8 cellular contexts compared by ENCODE assay signal in the genomic region with DNA sequence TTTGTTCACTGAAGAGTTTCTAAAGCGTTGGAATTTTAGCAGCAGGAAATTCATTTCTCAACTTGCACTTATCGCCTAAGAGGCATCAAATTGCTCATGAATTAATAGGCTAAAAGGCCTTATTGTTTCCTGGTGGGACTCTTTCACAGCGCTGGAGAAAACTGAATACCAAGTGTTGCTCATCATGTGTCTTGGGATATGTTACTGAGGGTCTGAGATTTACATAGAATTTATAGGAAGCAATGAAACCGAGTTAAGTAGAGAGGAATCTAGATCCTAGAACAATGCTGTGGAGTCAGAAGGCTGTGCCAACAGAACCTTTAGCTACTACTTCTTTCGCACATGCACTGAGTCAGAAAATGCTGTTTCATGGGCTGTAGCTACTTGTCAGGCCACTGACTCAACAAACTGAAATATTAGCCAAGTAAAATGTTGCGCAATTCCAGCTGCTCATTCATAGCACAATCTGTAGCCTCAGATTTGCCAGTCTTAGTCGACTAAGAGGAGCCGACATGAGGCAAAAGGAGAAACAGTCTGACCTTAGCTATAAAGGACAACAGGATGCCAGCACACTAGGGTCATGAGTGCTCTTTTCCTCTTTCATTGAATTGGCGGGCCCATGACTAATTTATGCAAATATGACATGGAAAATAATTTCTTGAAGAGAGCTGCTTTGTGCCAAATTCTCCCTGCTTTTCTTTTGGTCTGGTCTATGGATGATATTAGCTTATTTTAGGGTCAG. TPM values are rescaled to one million over a fixed set of nuclear protein-coding genes. Genes with fewer than 3 reads are reported as not detected.
DNase-seq lines count a peak whose midpoint lies in the region; ATAC-seq lines count a peak whose summit lies in the region.

No MANE protein-coding gene starts in this region.

- in situ Hi-C loops in KBM-7 (cut with MboI; ENCODE audit: low pct_unique_long_range_greater_than_20kb, low sequenced_read_pairs): no loop called here

- no peak overlapping the region for H3K4me3 Mint-ChIP-seq in activated CD8-positive, alpha-beta memory T cell treated with anti-CD3 and anti-CD28 coated beads, Interleukin-2, amount 10 ng/mL, durations not matched to agents 7 days and 5 days

- H3K36me3 Mint-ChIP-seq in activated CD8-positive, alpha-beta memory T cell treated with anti-CD3 and anti-CD28 coated beads, Interleukin-2, amount 10 ng/mL, durations not matched to agents 7 days and 5 days: no peaks in the 10 kb centered on the region

- no peaks in the 10 kb centered on the region for H3K9me3 Mint-ChIP-seq in activated CD8-positive, alpha-beta memory T cell treated with anti-CD3 and anti-CD28 coated beads, Interleukin-2, amount 10 ng/mL, durations not matched to agents 7 days and 5 days (ENCODE audit: low read depth)

- peak; percentile 93 for ATAC-seq in left ventricle myocardium superior
- no peak for ATAC-seq in activated CD8-positive, alpha-beta memory T cell treated with anti-CD3 and anti-CD28 coated beads, Interleukin-2, amount 10 ng/mL, durations not matched to agents 7 days and 5 days

- no peaks in the 10 kb centered on the region for H3K27me3 Mint-ChIP-seq in activated CD8-positive, alpha-beta memory T cell treated with anti-CD3 and anti-CD28 coated beads, Interleukin-2, amount 10 ng/mL, durations not matched to agents 7 days and 5 days

- intact Hi-C loops in left ventricle myocardium superior (cut with micrococcal nuclease): no loop called here

- H3K27ac Mint-ChIP-seq in activated CD8-positive, alpha-beta memory T cell treated with anti-CD3 and anti-CD28 coated beads, Interleukin-2, amount 10 ng/mL, durations not matched to agents 7 days and 5 days: no peak overlapping the region

- CTCF ChIA-PET in activated CD8-positive, alpha-beta memory T cell treated with anti-CD3 and anti-CD28 coated beads, Interleukin-2, amount 10 ng/mL, durations not matched to agents 7 days and 5 days (lab: Charles Lee): no interaction called here

- peaks cover 9% of the 10 kb centered on the region for H3K4me1 Mint-ChIP-seq in activated CD8-positive, alpha-beta memory T cell treated with anti-CD3 and anti-CD28 coated beads, Interleukin-2, amount 10 ng/mL, durations not matched to agents 7 days and 5 days

- DNase-seq in EH (ENCODE audit: low read depth) (peak; percentile 99), KBM-7 (peak; percentile 77), UCSD-AML1 (lab: John Stamatoyannopoulos, UW; ENCODE audit: unreplicated experiment) (peak; percentile 27), left ventricle myocardium superior (no peak), smooth muscle cell of the brain vasculature (ENCODE audit: low read depth, low spot score) (peak; percentile 84), NCI-H187 treated with DMSO at 0.1 percent for 48 hours (lab: John Stamatoyannopoulos, UW) (no peak), cerebellar nuclear complex (lab: John Stamatoyannopoulos, UW) (no peak)
- DNase-seq in activated CD8-positive, alpha-beta memory T cell treated with anti-CD3 and anti-CD28 coated beads, Interleukin-2, amount 10 ng/mL, durations not matched to agents 7 days and 5 days: no peak

RNA-seq across cellular contexts. Expression of a gene that starts 35.9 kb away (rescaled TPM):
- 1.2 TPM for total RNA-seq in left ventricle myocardium superior
- under 1 TPM; 0.18 to 0.80 TPM for total RNA-seq in activated CD8-positive, alpha-beta memory T cell treated with anti-CD3 and anti-CD28 coated beads, Interleukin-2, amount 10 ng/mL, durations not matched to agents 7 days and 5 days

Comparison
In these comparisons a context has a peak if more than half of its experiments do, and no peak if none do; other contexts are left out.
1. DNase-seq: peak in EH (single experiment), KBM-7 (single experiment), UCSD-AML1 (single experiment) and smooth muscle cell of the brain vasculature (single experiment); none in left ventricle myocardium superior (single experiment), NCI-H187 treated with DMSO at 0.1 percent for 48 hours (single experiment), activated CD8-positive, alpha-beta memory T cell treated with anti-CD3 and anti-CD28 coated beads, Interleukin-2, amount 10 ng/mL, durations not matched to agents 7 days and 5 days (single experiment) and cerebellar nuclear complex (0 of 2).